1 cellular context compared by ENCODE assay signal in genomic region chr17:33262724-33263123, GRCh38.
TF ChIP-seq lines count a peak whose summit lies in the region.

No MANE protein-coding gene starts in this region.

TF ChIP-seq in GM23338, 12 proteins besides CTCF, POLR2A, EP300 and RAD21 (continued from another document):
- TF ChIP-seq, protein P1, sequence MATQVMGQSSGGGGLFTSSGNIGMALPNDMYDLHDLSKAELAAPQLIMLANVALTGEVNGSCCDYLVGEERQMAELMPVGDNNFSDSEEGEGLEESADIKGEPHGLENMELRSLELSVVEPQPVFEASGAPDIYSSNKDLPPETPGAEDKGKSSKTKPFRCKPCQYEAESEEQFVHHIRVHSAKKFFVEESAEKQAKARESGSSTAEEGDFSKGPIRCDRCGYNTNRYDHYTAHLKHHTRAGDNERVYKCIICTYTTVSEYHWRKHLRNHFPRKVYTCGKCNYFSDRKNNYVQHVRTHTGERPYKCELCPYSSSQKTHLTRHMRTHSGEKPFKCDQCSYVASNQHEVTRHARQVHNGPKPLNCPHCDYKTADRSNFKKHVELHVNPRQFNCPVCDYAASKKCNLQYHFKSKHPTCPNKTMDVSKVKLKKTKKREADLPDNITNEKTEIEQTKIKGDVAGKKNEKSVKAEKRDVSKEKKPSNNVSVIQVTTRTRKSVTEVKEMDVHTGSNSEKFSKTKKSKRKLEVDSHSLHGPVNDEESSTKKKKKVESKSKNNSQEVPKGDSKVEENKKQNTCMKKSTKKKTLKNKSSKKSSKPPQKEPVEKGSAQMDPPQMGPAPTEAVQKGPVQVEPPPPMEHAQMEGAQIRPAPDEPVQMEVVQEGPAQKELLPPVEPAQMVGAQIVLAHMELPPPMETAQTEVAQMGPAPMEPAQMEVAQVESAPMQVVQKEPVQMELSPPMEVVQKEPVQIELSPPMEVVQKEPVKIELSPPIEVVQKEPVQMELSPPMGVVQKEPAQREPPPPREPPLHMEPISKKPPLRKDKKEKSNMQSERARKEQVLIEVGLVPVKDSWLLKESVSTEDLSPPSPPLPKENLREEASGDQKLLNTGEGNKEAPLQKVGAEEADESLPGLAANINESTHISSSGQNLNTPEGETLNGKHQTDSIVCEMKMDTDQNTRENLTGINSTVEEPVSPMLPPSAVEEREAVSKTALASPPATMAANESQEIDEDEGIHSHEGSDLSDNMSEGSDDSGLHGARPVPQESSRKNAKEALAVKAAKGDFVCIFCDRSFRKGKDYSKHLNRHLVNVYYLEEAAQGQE (IDR thresholded peaks at IDR 0.05; ENCODE audit: unreplicated experiment) = no peak
- TF ChIP-seq ETS1 (IDR thresholded peaks at IDR 0.05) (no peak), JUNB (IDR thresholded peaks at IDR 0.05; ENCODE audit: unreplicated experiment) (no peak), EZH2phosphoT487 (IDR thresholded peaks at IDR 0.05; ENCODE audit: unreplicated experiment) (no peak), POLR2AphosphoS5 (IDR thresholded peaks at IDR 0.05; ENCODE audit: low read depth) (no peak), NANOG (IDR thresholded peaks at IDR 0.05; ENCODE audit: borderline replicate concordance) (no peak)
